8 cellular contexts compared by ENCODE assay signal in the genomic region with DNA sequence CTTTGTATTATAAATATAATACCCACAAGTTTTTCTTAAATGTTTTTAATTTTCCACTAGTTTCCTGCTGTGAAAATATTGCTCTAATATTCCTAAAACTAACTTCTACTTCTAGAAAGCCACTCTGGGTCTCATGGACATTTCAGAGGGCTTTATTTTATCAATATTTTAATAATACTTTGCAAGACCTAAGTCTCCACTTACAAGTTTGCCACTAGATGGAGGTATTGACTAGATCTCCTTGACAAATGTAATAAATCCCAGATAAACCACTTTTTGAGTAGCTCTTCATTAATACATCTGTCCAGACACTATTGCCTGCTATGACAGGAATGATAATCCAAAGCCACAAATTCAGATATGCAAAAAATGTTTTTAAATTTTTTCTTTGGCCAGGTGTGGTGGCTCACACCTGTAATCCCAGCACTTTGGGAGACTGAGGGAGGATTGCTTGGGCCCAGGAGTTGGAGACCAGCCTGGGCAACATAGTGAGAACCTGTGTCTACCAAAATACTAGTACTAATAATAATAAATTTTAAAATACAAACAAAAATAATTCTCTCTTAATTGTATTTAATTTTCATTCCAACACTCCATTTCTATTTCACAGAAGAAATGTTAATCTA. TPM values are rescaled to one million over a fixed set of nuclear protein-coding genes. Genes with fewer than 3 reads are reported as not detected.
DNase-seq lines count a peak whose midpoint lies in the region; ATAC-seq and TF ChIP-seq lines count a peak whose summit lies in the region.

No MANE protein-coding gene starts in this region.

- in situ Hi-C loops in ACHN (cut with HindIII; ENCODE audit: low pct_ligation_motif_present, low pct_unique_long_range_greater_than_20kb, low sequenced_read_pairs): no loop called here

- peak overlapping the region; percentile 62 for H3K4me3 Mint-ChIP-seq in neural crest cell

- no peak overlapping the region for H3K27ac Mint-ChIP-seq in neural crest cell (ENCODE audit: unreplicated experiment)

- peak; percentile 54 for DNase-seq in ACHN
- peak; percentile 59 for DNase-seq in NCI-H510A treated with DMSO at 0.1 percent for 48 hours (lab: John Stamatoyannopoulos, UW)
- DNase-seq in cerebellar cortex (ENCODE audit: low spot score): peak; percentile 47
- DNase-seq in neural crest cell (ENCODE audit: low read depth, low spot score): no peak
- no peak for DNase-seq in mucosa of gallbladder (ENCODE audit: low spot score)

- peaks cover 28% of the 10 kb centered on the region for H3K4me1 Mint-ChIP-seq in neural crest cell

- no peaks in the 10 kb centered on the region for H3K27me3 Mint-ChIP-seq in neural crest cell (ENCODE audit: low read depth)

- TF ChIP-seq CTCF in GM12874 (IDR thresholded peaks at IDR 0.05; ENCODE audit: insufficient read depth, low read depth, low read length): peak; percentile 22; the same call in 1 of the 2 replicates
- TF ChIP-seq CTCF in neural crest cell (conservative IDR thresholded peaks at IDR 0.05): peak; percentile 73

- H3K36me3 Mint-ChIP-seq in neural crest cell (ENCODE audit: low read depth): peaks cover 6% of the 10 kb centered on the region

- H3K9me3 Mint-ChIP-seq in neural crest cell: no peaks in the 10 kb centered on the region

- ATAC-seq in HG03097 (IDR thresholded peaks at IDR 0.05; ENCODE audit: low FRiP score, unreplicated experiment) (no peak), HG03159 (IDR thresholded peaks at IDR 0.05; ENCODE audit: unreplicated experiment) (no peak)

RNA-seq across cellular contexts. Expression of a gene that starts 3.5 kb away (rescaled TPM):
- 44.6 and 45.6 TPM in 2 replicates for total RNA-seq in neural crest cell
- total RNA-seq in mucosa of gallbladder: 34.3 TPM

Comparison
In these comparisons a context has a peak if more than half of its experiments do, and no peak if none do; other contexts are left out.
1. DNase-seq: peak in ACHN (single experiment), NCI-H510A treated with DMSO at 0.1 percent for 48 hours (single experiment) and cerebellar cortex (single experiment); none in neural crest cell (single experiment) and mucosa of gallbladder (single experiment).